7 cellular contexts compared by ENCODE assay signal in the genomic region with DNA sequence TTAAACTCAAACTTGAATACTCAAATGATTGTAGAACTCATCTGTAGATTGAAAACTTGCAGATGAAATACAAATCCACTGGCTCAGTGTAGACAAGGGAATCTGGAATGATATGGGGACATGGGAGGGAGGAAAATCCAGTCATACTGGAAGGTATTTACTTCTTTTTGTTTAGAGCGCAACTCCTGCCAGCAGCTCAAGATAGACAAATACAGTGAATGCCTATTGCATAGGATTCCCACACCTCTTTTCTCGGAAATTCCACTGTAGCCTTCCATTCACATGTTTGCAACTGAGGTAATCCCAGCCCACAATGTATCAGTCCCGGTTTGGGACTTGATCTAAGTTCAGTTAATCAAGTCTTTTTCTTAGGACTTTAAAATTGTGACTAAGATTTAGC.
"Had no signal": no experiment of that assay in that cellular context is flagged by ENCODE, and none has a peak within 500 bp of the region (broad histone marks: within the 10 kb centered on the region; RNA-seq: fewer than 3 reads in every experiment).

No MANE protein-coding gene starts in this region.

- H3K4me1 Mint-ChIP-seq: IgD-negative memory B cell had no signal

- H3K27ac Mint-ChIP-seq: IgD-negative memory B cell had no signal

- H3K27ac ChIP-seq: HL-60 had no signal

- H3K4me3 Mint-ChIP-seq: IgD-negative memory B cell had no signal

- ATAC-seq: HepG2, K562 had no signal

- H3K4me3 ChIP-seq: K562 had no signal

- DNase-seq: KBM-7, KG1 had no signal

- FAIRE-seq: HepG2, HTR-8/SVneo, K562 had no signal
